In the genomic region with DNA sequence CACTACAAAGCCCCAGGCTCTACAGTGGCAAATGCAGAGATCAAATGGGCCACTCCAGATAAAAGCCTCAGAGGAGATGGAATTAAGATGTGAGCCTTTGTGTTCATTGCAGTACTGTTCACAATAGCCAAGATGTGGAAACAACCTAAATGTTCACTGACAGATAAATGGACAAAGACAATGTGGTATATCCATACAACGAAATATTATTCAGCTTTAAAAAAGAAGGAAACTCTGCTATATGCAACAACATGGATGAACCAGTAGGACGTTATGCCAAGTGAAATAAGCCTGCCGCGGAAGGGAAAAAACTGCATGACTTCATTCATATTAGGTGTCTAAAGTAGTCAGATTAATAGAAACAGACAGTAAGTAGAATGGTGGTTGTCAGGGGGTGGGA, we compare ENCODE assay signal across 4 cellular contexts.
"Had no signal": no experiment of that assay in that cellular context is flagged by ENCODE, and none has a peak within 500 bp of the region (broad histone marks: within the 10 kb centered on the region; RNA-seq: fewer than 3 reads in every experiment).

No MANE protein-coding gene starts in this region.

- DNase-seq: NCI-H187, NCI-H524 treated with DMSO at 0.1 percent for 48 hours had no signal

- H3K27ac ChIP-seq: KMS-11, RWPE1 had no signal

- H3K9ac ChIP-seq: KMS-11 had no signal
